In the genomic region with DNA sequence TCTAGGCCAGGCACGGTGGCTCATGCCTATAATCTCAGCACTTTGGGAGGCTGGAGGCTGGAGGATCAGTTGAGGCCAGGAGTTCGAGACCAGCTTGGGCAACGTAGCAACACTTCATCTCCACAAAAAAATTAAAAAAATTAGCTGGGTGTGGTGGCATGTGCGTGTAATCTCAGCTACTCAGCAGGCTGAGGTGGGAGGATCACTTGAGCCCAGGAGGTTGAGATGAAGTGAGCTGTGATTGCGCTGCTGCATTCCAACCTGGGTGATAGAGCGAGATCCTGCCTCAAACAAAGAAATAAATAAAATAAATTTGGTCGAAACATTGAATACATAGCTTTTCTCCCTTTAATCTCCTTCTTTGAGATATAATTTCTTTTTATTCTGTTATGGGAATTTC, we compare ENCODE assay signal across 1 cellular context.
TF ChIP-seq lines count a peak whose summit lies in the region.

No MANE protein-coding gene starts in this region.

TF ChIP-seq in GM23338, 12 proteins besides CTCF, POLR2A, EP300 and RAD21 (continued from another document):
- TF ChIP-seq, protein P1, sequence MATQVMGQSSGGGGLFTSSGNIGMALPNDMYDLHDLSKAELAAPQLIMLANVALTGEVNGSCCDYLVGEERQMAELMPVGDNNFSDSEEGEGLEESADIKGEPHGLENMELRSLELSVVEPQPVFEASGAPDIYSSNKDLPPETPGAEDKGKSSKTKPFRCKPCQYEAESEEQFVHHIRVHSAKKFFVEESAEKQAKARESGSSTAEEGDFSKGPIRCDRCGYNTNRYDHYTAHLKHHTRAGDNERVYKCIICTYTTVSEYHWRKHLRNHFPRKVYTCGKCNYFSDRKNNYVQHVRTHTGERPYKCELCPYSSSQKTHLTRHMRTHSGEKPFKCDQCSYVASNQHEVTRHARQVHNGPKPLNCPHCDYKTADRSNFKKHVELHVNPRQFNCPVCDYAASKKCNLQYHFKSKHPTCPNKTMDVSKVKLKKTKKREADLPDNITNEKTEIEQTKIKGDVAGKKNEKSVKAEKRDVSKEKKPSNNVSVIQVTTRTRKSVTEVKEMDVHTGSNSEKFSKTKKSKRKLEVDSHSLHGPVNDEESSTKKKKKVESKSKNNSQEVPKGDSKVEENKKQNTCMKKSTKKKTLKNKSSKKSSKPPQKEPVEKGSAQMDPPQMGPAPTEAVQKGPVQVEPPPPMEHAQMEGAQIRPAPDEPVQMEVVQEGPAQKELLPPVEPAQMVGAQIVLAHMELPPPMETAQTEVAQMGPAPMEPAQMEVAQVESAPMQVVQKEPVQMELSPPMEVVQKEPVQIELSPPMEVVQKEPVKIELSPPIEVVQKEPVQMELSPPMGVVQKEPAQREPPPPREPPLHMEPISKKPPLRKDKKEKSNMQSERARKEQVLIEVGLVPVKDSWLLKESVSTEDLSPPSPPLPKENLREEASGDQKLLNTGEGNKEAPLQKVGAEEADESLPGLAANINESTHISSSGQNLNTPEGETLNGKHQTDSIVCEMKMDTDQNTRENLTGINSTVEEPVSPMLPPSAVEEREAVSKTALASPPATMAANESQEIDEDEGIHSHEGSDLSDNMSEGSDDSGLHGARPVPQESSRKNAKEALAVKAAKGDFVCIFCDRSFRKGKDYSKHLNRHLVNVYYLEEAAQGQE (IDR thresholded peaks at IDR 0.05; ENCODE audit: unreplicated experiment), result no peak
- TF ChIP-seq, protein P2, sequence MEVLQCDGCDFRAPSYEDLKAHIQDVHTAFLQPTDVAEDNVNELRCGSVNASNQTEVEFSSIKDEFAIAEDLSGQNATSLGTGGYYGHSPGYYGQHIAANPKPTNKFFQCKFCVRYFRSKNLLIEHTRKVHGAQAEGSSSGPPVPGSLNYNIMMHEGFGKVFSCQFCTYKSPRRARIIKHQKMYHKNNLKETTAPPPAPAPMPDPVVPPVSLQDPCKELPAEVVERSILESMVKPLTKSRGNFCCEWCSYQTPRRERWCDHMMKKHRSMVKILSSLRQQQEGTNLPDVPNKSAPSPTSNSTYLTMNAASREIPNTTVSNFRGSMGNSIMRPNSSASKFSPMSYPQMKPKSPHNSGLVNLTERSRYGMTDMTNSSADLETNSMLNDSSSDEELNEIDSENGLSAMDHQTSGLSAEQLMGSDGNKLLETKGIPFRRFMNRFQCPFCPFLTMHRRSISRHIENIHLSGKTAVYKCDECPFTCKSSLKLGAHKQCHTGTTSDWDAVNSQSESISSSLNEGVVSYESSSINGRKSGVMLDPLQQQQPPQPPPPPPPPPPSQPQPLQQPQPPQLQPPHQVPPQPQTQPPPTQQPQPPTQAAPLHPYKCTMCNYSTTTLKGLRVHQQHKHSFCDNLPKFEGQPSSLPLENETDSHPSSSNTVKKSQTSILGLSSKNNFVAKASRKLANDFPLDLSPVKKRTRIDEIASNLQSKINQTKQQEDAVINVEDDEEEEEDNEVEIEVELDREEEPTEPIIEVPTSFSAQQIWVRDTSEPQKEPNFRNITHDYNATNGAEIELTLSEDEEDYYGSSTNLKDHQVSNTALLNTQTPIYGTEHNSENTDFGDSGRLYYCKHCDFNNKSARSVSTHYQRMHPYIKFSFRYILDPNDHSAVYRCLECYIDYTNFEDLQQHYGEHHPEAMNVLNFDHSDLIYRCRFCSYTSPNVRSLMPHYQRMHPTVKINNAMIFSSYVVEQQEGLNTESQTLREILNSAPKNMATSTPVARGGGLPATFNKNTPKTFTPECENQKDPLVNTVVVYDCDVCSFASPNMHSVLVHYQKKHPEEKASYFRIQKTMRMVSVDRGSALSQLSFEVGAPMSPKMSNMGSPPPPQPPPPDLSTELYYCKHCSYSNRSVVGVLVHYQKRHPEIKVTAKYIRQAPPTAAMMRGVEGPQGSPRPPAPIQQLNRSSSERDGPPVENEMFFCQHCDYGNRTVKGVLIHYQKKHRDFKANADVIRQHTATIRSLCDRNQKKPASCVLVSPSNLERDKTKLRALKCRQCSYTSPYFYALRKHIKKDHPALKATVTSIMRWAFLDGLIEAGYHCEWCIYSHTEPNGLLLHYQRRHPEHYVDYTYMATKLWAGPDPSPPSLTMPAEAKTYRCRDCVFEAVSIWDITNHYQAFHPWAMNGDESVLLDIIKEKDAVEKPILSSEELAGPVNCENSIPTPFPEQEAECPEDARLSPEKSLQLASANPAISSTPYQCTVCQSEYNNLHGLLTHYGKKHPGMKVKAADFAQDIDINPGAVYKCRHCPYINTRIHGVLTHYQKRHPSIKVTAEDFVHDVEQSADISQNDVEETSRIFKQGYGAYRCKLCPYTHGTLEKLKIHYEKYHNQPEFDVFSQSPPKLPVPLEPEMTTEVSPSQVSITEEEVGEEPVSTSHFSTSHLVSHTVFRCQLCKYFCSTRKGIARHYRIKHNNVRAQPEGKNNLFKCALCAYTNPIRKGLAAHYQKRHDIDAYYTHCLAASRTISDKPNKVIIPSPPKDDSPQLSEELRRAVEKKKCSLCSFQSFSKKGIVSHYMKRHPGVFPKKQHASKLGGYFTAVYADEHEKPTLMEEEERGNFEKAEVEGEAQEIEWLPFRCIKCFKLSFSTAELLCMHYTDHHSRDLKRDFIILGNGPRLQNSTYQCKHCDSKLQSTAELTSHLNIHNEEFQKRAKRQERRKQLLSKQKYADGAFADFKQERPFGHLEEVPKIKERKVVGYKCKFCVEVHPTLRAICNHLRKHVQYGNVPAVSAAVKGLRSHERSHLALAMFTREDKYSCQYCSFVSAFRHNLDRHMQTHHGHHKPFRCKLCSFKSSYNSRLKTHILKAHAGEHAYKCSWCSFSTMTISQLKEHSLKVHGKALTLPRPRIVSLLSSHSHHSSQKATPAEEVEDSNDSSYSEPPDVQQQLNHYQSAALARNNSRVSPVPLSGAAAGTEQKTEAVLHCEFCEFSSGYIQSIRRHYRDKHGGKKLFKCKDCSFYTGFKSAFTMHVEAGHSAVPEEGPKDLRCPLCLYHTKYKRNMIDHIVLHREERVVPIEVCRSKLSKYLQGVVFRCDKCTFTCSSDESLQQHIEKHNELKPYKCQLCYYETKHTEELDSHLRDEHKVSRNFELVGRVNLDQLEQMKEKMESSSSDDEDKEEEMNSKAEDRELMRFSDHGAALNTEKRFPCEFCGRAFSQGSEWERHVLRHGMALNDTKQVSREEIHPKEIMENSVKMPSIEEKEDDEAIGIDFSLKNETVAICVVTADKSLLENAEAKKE (CRISPR knock-in tag; IDR thresholded peaks at IDR 0.05), result no peak
- TF ChIP-seq ZNF114 (CRISPR knock-in tag; IDR thresholded peaks at IDR 0.05) (no peak), POLR2AphosphoS5 (IDR thresholded peaks at IDR 0.05; ENCODE audit: low read depth) (no peak), JUNB (IDR thresholded peaks at IDR 0.05; ENCODE audit: unreplicated experiment) (no peak)
TF ChIP-seq in GM23338: peak in this region for 0.
